Comparison of ENCODE assay signal across 8 cellular contexts in genomic region chr22:50169181-50169759, GRCh38.
DNase-seq lines count a peak whose midpoint lies in the region; ATAC-seq and TF ChIP-seq lines count a peak whose summit lies in the region.

No MANE protein-coding gene starts in this region.

- in situ Hi-C loops in GM13977 (cut with MboI; ENCODE audit: low pct_unique_long_range_greater_than_20kb, low sequenced_read_pairs, unreplicated experiment): no loop called here

- no peaks in the 10 kb centered on the region for H3K36me3 Mint-ChIP-seq in stimulated activated naive B cell treated with anti-CD40 and anti-IgM and Interleukin-4, amounts not matched to agents 10 μg/mL and 1 μg/mL and 100 μg/mL, for 72 hours

- H3K27me3 ChIP-seq in iPS DF 6.9 (ENCODE audit: control insufficient read depth, insufficient read depth, low read length): peaks cover 5% of the 10 kb centered on the region

- H3K4me1 ChIP-seq in iPS DF 6.9 (ENCODE audit: control insufficient read depth, insufficient read depth, low read length): no peaks in the 10 kb centered on the region; the same call in 1 of the 2 replicates

- no peaks in the 10 kb centered on the region for H3K9me3 Mint-ChIP-seq in stimulated activated naive B cell treated with anti-CD40 and anti-IgM and Interleukin-4, amounts not matched to agents 10 μg/mL and 1 μg/mL and 100 μg/mL, for 72 hours

- H3K4me3 Mint-ChIP-seq in stimulated activated naive B cell treated with anti-CD40 and anti-IgM and Interleukin-4, amounts not matched to agents 10 μg/mL and 1 μg/mL and 100 μg/mL, for 72 hours: peak overlapping the region; percentile 84 to 86

- ATAC-seq in stimulated activated naive B cell treated with anti-CD40 and anti-IgM and Interleukin-4, amounts not matched to agents 10 μg/mL and 1 μg/mL and 100 μg/mL, for 72 hours (replicated peaks): peak in 1 of 2 donors; percentile 3
- ATAC-seq in GM18498 (IDR thresholded peaks at IDR 0.05; ENCODE audit: unreplicated experiment): no peak

- no peaks in the 10 kb centered on the region for H3K36me3 ChIP-seq in iPS DF 6.9 (ENCODE audit: control insufficient read depth, insufficient read depth, low read length)

- TF ChIP-seq CTCF in VCaP (conservative IDR thresholded peaks at IDR 0.05) (no peak), GM13977 (IDR thresholded peaks at IDR 0.05; ENCODE audit: extremely low read depth, insufficient read depth, missing control alignments) (no peak)

- H3K27ac Mint-ChIP-seq in stimulated activated naive B cell treated with anti-CD40 and anti-IgM and Interleukin-4, amounts not matched to agents 10 μg/mL and 1 μg/mL and 100 μg/mL, for 72 hours: peak overlapping the region; percentile 96

- DNase-seq in NCI-H748 (lab: John Stamatoyannopoulos, UW; ENCODE audit: unreplicated experiment): peak; percentile 34
- DNase-seq in NCI-H748 treated with DMSO at 0.1 percent for 48 hours (lab: John Stamatoyannopoulos, UW): no peak
- no peak for DNase-seq in iPS DF 6.9 (ENCODE audit: low read depth, low spot score)
- no peak for DNase-seq in stimulated activated naive B cell treated with anti-CD40 and anti-IgM and Interleukin-4, amounts not matched to agents 10 μg/mL and 1 μg/mL and 100 μg/mL, for 72 hours
- no peak for DNase-seq in hippocampal formation (lab: John Stamatoyannopoulos, UW)
- DNase-seq in GM13977 (ENCODE audit: low spot score): no peak

- H3K27ac ChIP-seq in VCaP: peak overlapping the region; percentile 58; the same call in 1 of the 2 replicates
- no peak overlapping the region for H3K27ac ChIP-seq in iPS DF 6.9 (ENCODE audit: low read length)

- no peaks in the 10 kb centered on the region for H3K9me3 ChIP-seq in iPS DF 6.9 (ENCODE audit: control insufficient read depth, insufficient read depth, low read length)

- peaks cover 24 to 25% of the 10 kb centered on the region in 2 donors for H3K27me3 Mint-ChIP-seq in stimulated activated naive B cell treated with anti-CD40 and anti-IgM and Interleukin-4, amounts not matched to agents 10 μg/mL and 1 μg/mL and 100 μg/mL, for 72 hours

- H3K4me3 ChIP-seq in iPS DF 6.9 (ENCODE audit: low read length): peak overlapping the region; percentile 73; the same call in 1 of the 2 replicates

- no CpG with 5 or more reads among the region's 36 CpGs for whole genome bisulfite sequencing in iPS DF 6.9 (ENCODE audit: insufficient coverage, insufficient read length)

- H3K4me1 Mint-ChIP-seq in stimulated activated naive B cell treated with anti-CD40 and anti-IgM and Interleukin-4, amounts not matched to agents 10 μg/mL and 1 μg/mL and 100 μg/mL, for 72 hours: peaks cover 30 to 47% of the 10 kb centered on the region in 2 donors
